In genomic region chr3:185572183-185572582, GRCh38 we compare ENCODE assay signal across 31 cellular contexts. TPM values are rescaled to one million over a fixed set of nuclear protein-coding genes. Genes with fewer than 3 reads are reported as not detected.
"Had no signal": no experiment of that assay in that cellular context is flagged by ENCODE, and none has a peak within 500 bp of the region (broad histone marks: within the 10 kb centered on the region; RNA-seq: fewer than 3 reads in every experiment).

No MANE protein-coding gene starts in this region.

- H3K9me3 ChIP-seq: lower lobe of right lung, ovary, psoas muscle, thyroid gland, vagina had no signal

- H3K36me3 Mint-ChIP-seq: stimulated activated effector memory CD8-positive, alpha-beta T cell treated with anti-CD3 and anti-CD28 coated beads, Interleukin-12 subunit alpha, Interleukin-12 subunit beta, amount 100 ng/mL, for 72 hours had no signal

- ATAC-seq: heart right ventricle; left colon; left ventricle myocardium superior; lower lobe of right lung; naive thymus-derived CD8-positive, alpha-beta T cell; psoas muscle; right cardiac atrium; stimulated activated effector memory CD8-positive, alpha-beta T cell treated with anti-CD3 and anti-CD28 coated beads, Interleukin-12 subunit alpha, Interleukin-12 subunit beta, amount 100 ng/mL, for 72 hours had no signal

- H3K4me1 ChIP-seq: esophagus squamous epithelium, heart right ventricle, lower lobe of right lung, psoas muscle, sigmoid colon, vagina had no signal

- H3K27me3 ChIP-seq: esophagus squamous epithelium, heart right ventricle, ovary, sigmoid colon, thyroid gland, vagina had no signal

- H3K27ac Mint-ChIP-seq: immature natural killer cell; naive thymus-derived CD8-positive, alpha-beta T cell; nephron progenitor cell; stimulated activated effector memory CD8-positive, alpha-beta T cell treated with anti-CD3 and anti-CD28 coated beads, Interleukin-12 subunit alpha, Interleukin-12 subunit beta, amount 100 ng/mL, for 72 hours had no signal

- H3K27ac ChIP-seq: esophagus squamous epithelium, heart right ventricle, lower lobe of right lung, ovary, psoas muscle, sigmoid colon, stomach, thyroid gland, vagina had no signal

- H3K4me3 ChIP-seq: esophagus squamous epithelium, heart right ventricle, lower lobe of right lung, ovary, psoas muscle, sigmoid colon, stomach, thyroid gland, vagina had no signal

- DNase-seq: dermis blood vessel endothelial cell; effector memory CD4-positive, alpha-beta T cell; esophagus squamous epithelium; foreskin melanocyte; glutamatergic neuron; heart right ventricle; hypothalamus; immature natural killer cell; islet precursor cell; kidney glomerular epithelial cell; left colon; left ventricle myocardium superior; lower lobe of right lung; naive thymus-derived CD8-positive, alpha-beta T cell; nephron progenitor cell; occipital lobe; ovary; posterior cingulate gyrus; psoas muscle; right cardiac atrium; sigmoid colon; stimulated activated CD4-positive, alpha-beta T cell treated with anti-CD3 and anti-CD28 coated beads, Interleukin-2, amount 100 ng/mL, for 24 hours; stimulated activated CD4-positive, alpha-beta T cell treated with anti-CD3 and anti-CD28 coated beads, Interleukin-4, amount 100 ng/mL, for 24 hours; stimulated activated naive CD4-positive, alpha-beta T cell treated with Interleukin-2 at 50 U/mL for 16 hours; stomach; thyroid gland; trophoblast cell had no signal

- H3K36me3 ChIP-seq: esophagus squamous epithelium, heart right ventricle, lower lobe of right lung, ovary, sigmoid colon, stomach, thyroid gland, vagina had no signal

RNA-seq across cellular contexts. Expression of gene LIPH, which starts 19.8 kb away (rescaled TPM):
- total RNA-seq: dermis blood vessel endothelial cell; myocyte; naive thymus-derived CD8-positive, alpha-beta T cell; occipital lobe; psoas muscle; temporal lobe had no signal
